In the genomic region with DNA sequence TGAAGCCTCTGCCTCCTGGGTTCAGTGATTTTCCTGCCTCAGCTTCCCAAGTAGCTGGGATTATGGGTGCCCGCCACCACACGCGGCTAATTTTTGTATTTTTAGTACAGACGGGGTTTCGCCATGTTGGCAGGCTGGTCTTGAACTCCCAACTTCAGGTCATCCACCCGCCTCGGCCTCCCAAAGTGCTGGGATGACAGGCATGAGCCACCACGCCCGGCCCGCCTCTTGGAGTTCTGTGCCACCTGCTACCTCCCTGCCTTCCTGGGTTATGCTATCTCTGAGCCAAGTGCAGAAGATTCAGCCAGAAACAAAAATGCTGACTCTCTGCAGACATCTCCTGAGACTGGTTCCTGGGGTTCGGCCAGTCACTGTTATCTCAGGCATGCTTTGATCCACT, we compare ENCODE assay signal across 1 cellular context.
TF ChIP-seq lines count a peak whose summit lies in the region.

No MANE protein-coding gene starts in this region.

TF ChIP-seq in SK-N-SH treated with all-trans-retinoic acid at 6 μM for 48 hours, 23 proteins besides CTCF, POLR2A, EP300 and RAD21 (continued from another document):
- TF ChIP-seq, protein P1, sequence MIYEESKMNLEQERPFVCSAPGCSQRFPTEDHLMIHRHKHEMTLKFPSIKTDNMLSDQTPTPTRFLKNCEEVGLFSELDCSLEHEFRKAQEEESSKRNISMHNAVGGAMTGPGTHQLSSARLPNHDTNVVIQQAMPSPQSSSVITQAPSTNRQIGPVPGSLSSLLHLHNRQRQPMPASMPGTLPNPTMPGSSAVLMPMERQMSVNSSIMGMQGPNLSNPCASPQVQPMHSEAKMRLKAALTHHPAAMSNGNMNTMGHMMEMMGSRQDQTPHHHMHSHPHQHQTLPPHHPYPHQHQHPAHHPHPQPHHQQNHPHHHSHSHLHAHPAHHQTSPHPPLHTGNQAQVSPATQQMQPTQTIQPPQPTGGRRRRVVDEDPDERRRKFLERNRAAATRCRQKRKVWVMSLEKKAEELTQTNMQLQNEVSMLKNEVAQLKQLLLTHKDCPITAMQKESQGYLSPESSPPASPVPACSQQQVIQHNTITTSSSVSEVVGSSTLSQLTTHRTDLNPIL (CRISPR knock-in tag; IDR thresholded peaks at IDR 0.05; ENCODE audit: low read depth) = no peak
- TF ChIP-seq SNAI2 (CRISPR knock-in tag; IDR thresholded peaks at IDR 0.05) = no peak
TF ChIP-seq in SK-N-SH treated with all-trans-retinoic acid at 6 μM for 48 hours: peak in this region for 0.
